ENCODE assay signal across 35 cellular contexts in the genomic region with DNA sequence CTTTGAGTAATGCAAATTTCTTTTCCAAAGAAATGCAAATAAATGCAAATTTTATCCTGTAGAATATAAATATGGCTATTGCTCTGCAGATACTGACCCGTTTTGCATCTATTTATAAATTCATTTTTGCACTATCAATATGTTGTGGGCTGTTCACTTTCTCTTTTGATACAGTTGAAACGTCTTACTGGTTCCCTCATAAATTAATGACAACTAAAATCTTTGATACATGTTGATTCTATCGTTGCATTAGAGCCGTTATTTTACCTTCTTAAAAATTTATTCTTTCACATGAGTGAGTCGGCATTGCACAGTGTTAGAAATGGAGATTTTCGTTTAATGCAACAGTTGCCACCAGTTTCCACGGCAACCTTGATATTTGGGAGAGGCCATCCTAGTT.
"Had no signal": no experiment of that assay in that cellular context is flagged by ENCODE, and none has a peak within 500 bp of the region (broad histone marks: within the 10 kb centered on the region; RNA-seq: fewer than 3 reads in every experiment).

No MANE protein-coding gene starts in this region.

- H3K9me3 ChIP-seq: adrenal gland, body of pancreas, breast epithelium had no signal

- H3K27me3 Mint-ChIP-seq: activated CD4-positive, alpha-beta T cell treated with anti-CD3 and anti-CD28 coated beads, Interleukin-2, amount 10 ng/mL, durations not matched to agents 24 days and 14 days; activated CD8-positive, alpha-beta T cell treated with anti-CD3 and anti-CD28 coated beads for 36 hours; activated naive CD8-positive, alpha-beta T cell treated with anti-CD3 and anti-CD28 coated beads for 36 hours had no signal

- H3K9me3 Mint-ChIP-seq: activated B cell treated with CpG ODN at 0.5 μM for 24 hours; activated CD4-positive, alpha-beta memory T cell treated with anti-CD3 and anti-CD28 coated beads for 36 hours; activated CD4-positive, alpha-beta T cell treated with anti-CD3 and anti-CD28 coated beads, Interleukin-2, amount 10 ng/mL, durations not matched to agents 24 days and 14 days; activated CD8-positive, alpha-beta T cell treated with anti-CD3 and anti-CD28 coated beads for 36 hours; activated naive CD4-positive, alpha-beta T cell treated with anti-CD3 and anti-CD28 coated beads for 36 hours; activated naive CD4-positive, alpha-beta T cell treated with anti-CD3 and anti-CD28 coated beads, Interleukin-2, amount 50 U/mL, for 72 hours; activated naive CD8-positive, alpha-beta T cell treated with anti-CD3 and anti-CD28 coated beads for 36 hours; activated T-cell treated with anti-CD3 and anti-CD28 coated beads, Interleukin-2, amount 50 U/mL, for 4 hours; activated T-cell treated with anti-CD3 and anti-CD28 coated beads, Interleukin-2, amount 50 U/mL, for 72 hours; activated T-helper 1 cell treated with anti-CD3 and anti-CD28 coated beads, Interleukin-12 subunit alpha, Interleukin-12 subunit beta, Interleukin-2, Interleukin-4 antibody, amounts not matched to agents 30 ng/mL and 10 ng/mL and 1 ng/mL, durations not matched to agents 14 hours and 24 hours and 36 hours; activated T-helper 17 cell treated with anti-CD3 and anti-CD28 coated beads, Interleukin-2, amount 50 U/mL, for 72 hours; T-helper 1 cell treated with Interleukin-12 subunit alpha and Interleukin-12 subunit beta and Interleukin-4 antibody, amounts not matched to agents 30 μg/mL and 1 μg/mL, for 36 hours; T-helper 2 cell treated with Interferon-gamma antibody and Interleukin-4, amounts not matched to agents 5 μg/mL and 100 μg/mL, for 36 hours had no signal

- H3K36me3 Mint-ChIP-seq: activated CD4-positive, alpha-beta memory T cell treated with anti-CD3 and anti-CD28 coated beads for 36 hours; activated naive CD4-positive, alpha-beta T cell treated with anti-CD3 and anti-CD28 coated beads, Interleukin-2, amount 50 U/mL, for 72 hours; activated naive CD8-positive, alpha-beta T cell treated with anti-CD3 and anti-CD28 coated beads for 36 hours had no signal

- H3K4me1 Mint-ChIP-seq: activated B cell treated with CpG ODN at 0.5 μM for 24 hours; activated CD4-positive, alpha-beta T cell treated with anti-CD3 and anti-CD28 coated beads, Interleukin-2, amount 10 ng/mL, durations not matched to agents 24 days and 14 days; activated naive CD8-positive, alpha-beta T cell treated with anti-CD3 and anti-CD28 coated beads for 36 hours; activated T-helper 17 cell treated with anti-CD3 and anti-CD28 coated beads, Interleukin-2, amount 50 U/mL, for 72 hours had no signal

- H3K36me3 ChIP-seq: adrenal gland, brain microvascular endothelial cell, breast epithelium had no signal

- H3K4me1 ChIP-seq: adrenal gland, body of pancreas, breast epithelium had no signal

- DNase-seq: activated B cell treated with CpG ODN at 0.5 μM for 24 hours; activated CD4-positive, alpha-beta memory T cell treated with anti-CD3 and anti-CD28 coated beads for 36 hours; activated CD4-positive, alpha-beta T cell treated with anti-CD3 and anti-CD28 coated beads for 4 hours; activated CD4-positive, alpha-beta T cell treated with anti-CD3 and anti-CD28 coated beads, Interleukin-2, amount 10 ng/mL, durations not matched to agents 24 days and 14 days; activated CD4-positive, alpha-beta T cell treated with anti-CD3 and anti-CD28 coated beads, Interleukin-2, amount 50 U/mL, for 1 hour; activated CD4-positive, alpha-beta T cell treated with anti-CD3 and anti-CD28 coated beads, Interleukin-2, amount 50 U/mL, for 4 hours; activated CD4-positive, CD25-positive, alpha-beta regulatory T cell treated with anti-CD3 and anti-CD28 coated beads, Interleukin-2, amount 50 U/mL, for 72 hours; activated CD8-positive, alpha-beta memory T cell treated with anti-CD3 and anti-CD28 coated beads, Interleukin-2, amount 50 U/mL, for 4 hours; activated CD8-positive, alpha-beta T cell treated with anti-CD3 and anti-CD28 coated beads for 36 hours; activated effector memory CD4-positive, alpha-beta T cell treated with anti-CD3 and anti-CD28 coated beads, Interleukin-2, amount 50 U/mL, for 16 hours; activated gamma-delta T cell treated with Interleukin-2 at 50 U/mL for 16 hours; activated naive CD4-positive, alpha-beta T cell; activated naive CD4-positive, alpha-beta T cell treated with anti-CD3 and anti-CD28 coated beads for 36 hours; activated naive CD4-positive, alpha-beta T cell treated with anti-CD3 and anti-CD28 coated beads, Interleukin-2, amount 50 U/mL, for 16 hours; activated naive CD8-positive, alpha-beta T cell treated with anti-CD3 and anti-CD28 coated beads for 36 hours; activated T-cell treated with anti-CD3 and anti-CD28 coated beads for 4 hours; activated T-cell treated with anti-CD3 and anti-CD28 coated beads, Interleukin-2, amount 50 U/mL, for 1 hour; activated T-cell treated with anti-CD3 and anti-CD28 coated beads, Interleukin-2, amount 50 U/mL, for 4 hours; activated T-cell treated with anti-CD3 and anti-CD28 coated beads, Interleukin-2, amount 50 U/mL, for 72 hours; adrenal gland; amniotic stem cell; aorta; body of pancreas; brain microvascular endothelial cell; central memory CD4-positive, alpha-beta T cell; T-helper 1 cell; T-helper 2 cell; T-helper 9 cell had no signal

- H3K27ac ChIP-seq: adrenal gland, body of pancreas, brain microvascular endothelial cell, breast epithelium, VCaP had no signal

- H3K27me3 ChIP-seq: body of pancreas, brain microvascular endothelial cell, breast epithelium had no signal

- H3K27ac Mint-ChIP-seq: activated B cell treated with CpG ODN at 0.5 μM for 24 hours; activated CD4-positive, alpha-beta memory T cell treated with anti-CD3 and anti-CD28 coated beads for 36 hours; activated CD4-positive, alpha-beta T cell treated with anti-CD3 and anti-CD28 coated beads, Interleukin-2, amount 10 ng/mL, durations not matched to agents 24 days and 14 days; activated CD8-positive, alpha-beta T cell treated with anti-CD3 and anti-CD28 coated beads for 36 hours; activated naive CD4-positive, alpha-beta T cell treated with anti-CD3 and anti-CD28 coated beads for 36 hours; activated naive CD4-positive, alpha-beta T cell treated with anti-CD3 and anti-CD28 coated beads, Interleukin-2, amount 50 U/mL, for 72 hours; activated naive CD8-positive, alpha-beta T cell treated with anti-CD3 and anti-CD28 coated beads for 36 hours; activated T-cell treated with anti-CD3 and anti-CD28 coated beads, Interleukin-2, amount 50 U/mL, for 72 hours; activated T-helper 1 cell treated with anti-CD3 and anti-CD28 coated beads, Interleukin-12 subunit alpha, Interleukin-12 subunit beta, Interleukin-2, Interleukin-4 antibody, amounts not matched to agents 30 ng/mL and 10 ng/mL and 1 ng/mL, durations not matched to agents 14 hours and 24 hours and 36 hours; activated T-helper 17 cell treated with anti-CD3 and anti-CD28 coated beads, Interleukin-2, amount 50 U/mL, for 72 hours; T-helper 1 cell treated with Interleukin-12 subunit alpha and Interleukin-12 subunit beta and Interleukin-4 antibody, amounts not matched to agents 30 μg/mL and 1 μg/mL, for 36 hours; T-helper 2 cell treated with Interferon-gamma antibody and Interleukin-4, amounts not matched to agents 5 μg/mL and 100 μg/mL, for 36 hours had no signal

- H3K4me3 Mint-ChIP-seq: activated B cell treated with CpG ODN at 0.5 μM for 24 hours; activated CD4-positive, alpha-beta memory T cell treated with anti-CD3 and anti-CD28 coated beads for 36 hours; activated CD4-positive, alpha-beta T cell treated with anti-CD3 and anti-CD28 coated beads, Interleukin-2, amount 10 ng/mL, durations not matched to agents 24 days and 14 days; activated CD8-positive, alpha-beta T cell treated with anti-CD3 and anti-CD28 coated beads for 36 hours; activated naive CD4-positive, alpha-beta T cell treated with anti-CD3 and anti-CD28 coated beads for 36 hours; activated naive CD8-positive, alpha-beta T cell treated with anti-CD3 and anti-CD28 coated beads for 36 hours; activated T-cell treated with anti-CD3 and anti-CD28 coated beads, Interleukin-2, amount 50 U/mL, for 4 hours; activated T-cell treated with anti-CD3 and anti-CD28 coated beads, Interleukin-2, amount 50 U/mL, for 72 hours; activated T-helper 1 cell treated with anti-CD3 and anti-CD28 coated beads, Interleukin-12 subunit alpha, Interleukin-12 subunit beta, Interleukin-2, Interleukin-4 antibody, amounts not matched to agents 30 ng/mL and 10 ng/mL and 1 ng/mL, durations not matched to agents 14 hours and 24 hours and 36 hours; activated T-helper 17 cell treated with anti-CD3 and anti-CD28 coated beads, Interleukin-2, amount 50 U/mL, for 72 hours; T-helper 1 cell treated with Interleukin-12 subunit alpha and Interleukin-12 subunit beta and Interleukin-4 antibody, amounts not matched to agents 30 μg/mL and 1 μg/mL, for 36 hours; T-helper 2 cell treated with Interferon-gamma antibody and Interleukin-4, amounts not matched to agents 5 μg/mL and 100 μg/mL, for 36 hours had no signal

- H3K4me3 ChIP-seq: adrenal gland, body of pancreas, breast epithelium had no signal
